Comparison of ENCODE assay signal across 1 cellular context in genomic region chr2:109173311-109174171, GRCh38.
TF ChIP-seq lines count a peak whose summit lies in the region.

No MANE protein-coding gene starts in this region.

TF ChIP-seq in GM23338, 12 proteins besides CTCF, POLR2A, EP300 and RAD21 (continued from another document):
- TF ChIP-seq REST (IDR thresholded peaks at IDR 0.05; ENCODE audit: unreplicated experiment) (no peak), JUNB (IDR thresholded peaks at IDR 0.05; ENCODE audit: unreplicated experiment) (no peak), ZNF114 (CRISPR knock-in tag; IDR thresholded peaks at IDR 0.05) (no peak), EZH2phosphoT487 (IDR thresholded peaks at IDR 0.05; ENCODE audit: unreplicated experiment) (no peak)
